ENCODE assay signal across 21 cellular contexts in genomic region chr16:50595854-50596253, GRCh38. TPM values are rescaled to one million over a fixed set of nuclear protein-coding genes. Genes with fewer than 3 reads are reported as not detected.
"Had no signal": no experiment of that assay in that cellular context is flagged by ENCODE, and none has a peak within 500 bp of the region (broad histone marks: within the 10 kb centered on the region; RNA-seq: fewer than 3 reads in every experiment).

No MANE protein-coding gene starts in this region.

- ATAC-seq: K562 had no signal

- H3K36me3 Mint-ChIP-seq: IgD-negative memory B cell had no signal

- H3K27me3 Mint-ChIP-seq: IgD-negative memory B cell had no signal

- H3K9ac ChIP-seq: KMS-11, SK-N-SH had no signal

- H3K4me2 ChIP-seq: KMS-11, SK-N-SH had no signal

- H3K4me1 Mint-ChIP-seq: IgD-negative memory B cell had no signal

- H3K4me3 ChIP-seq: K562 had no signal

- H3K27ac ChIP-seq: KMS-11 had no signal

- DNase-seq: Kasumi-1, MM.1S, NCI-H1092 treated with DMSO at 0.1 percent for 48 hours, NCI-H1436, NCI-H187, NCI-H2029, NCI-H2081 treated with DMSO at 0.1 percent for 48 hours, NCI-H2171, NCI-H226, NCI-H446, NCI-H510A, NCI-H524 treated with DMSO at 0.1 percent for 48 hours, NCI-H69, NCI-H774, RPMI8226, SHP77, SK-N-SH had no signal

- FAIRE-seq: K562, RCC 7860 had no signal

- H3K9me3 ChIP-seq: SK-N-SH had no signal

- H3K4me3 Mint-ChIP-seq: IgD-negative memory B cell had no signal

RNA-seq across cellular contexts. Expression of gene NKD1, which starts 47.7 kb away (rescaled TPM):
- polyA plus RNA-seq: IgD-negative memory B cell had no signal
